Comparison of ENCODE assay signal across 1 cellular context in the genomic region with DNA sequence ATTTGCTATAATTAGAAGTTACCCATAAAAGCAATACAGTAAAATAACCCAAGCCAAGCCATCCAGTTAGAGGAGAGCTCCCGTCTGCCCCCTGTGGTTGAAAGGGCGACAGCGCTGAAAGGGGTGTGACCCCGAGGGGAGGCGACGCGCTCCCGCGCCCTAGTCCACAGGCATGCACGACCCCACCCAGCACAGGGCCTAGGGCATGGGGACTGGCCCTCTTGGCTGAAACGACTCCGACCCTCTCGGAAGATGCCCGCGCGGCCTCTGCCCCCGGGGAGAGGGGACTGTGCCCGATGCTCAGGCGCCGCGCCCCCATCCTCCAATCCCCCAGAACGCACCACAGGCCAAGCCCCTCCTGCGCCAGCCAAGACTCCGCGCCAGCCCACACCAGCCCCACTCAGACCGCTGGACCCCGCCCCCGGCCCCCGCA.
TF ChIP-seq lines count a peak whose summit lies in the region.

No MANE protein-coding gene starts in this region.

TF ChIP-seq in IMR-90, 13 proteins besides CTCF, POLR2A, EP300 and RAD21 (continued from another document):
- TF ChIP-seq, protein P1, sequence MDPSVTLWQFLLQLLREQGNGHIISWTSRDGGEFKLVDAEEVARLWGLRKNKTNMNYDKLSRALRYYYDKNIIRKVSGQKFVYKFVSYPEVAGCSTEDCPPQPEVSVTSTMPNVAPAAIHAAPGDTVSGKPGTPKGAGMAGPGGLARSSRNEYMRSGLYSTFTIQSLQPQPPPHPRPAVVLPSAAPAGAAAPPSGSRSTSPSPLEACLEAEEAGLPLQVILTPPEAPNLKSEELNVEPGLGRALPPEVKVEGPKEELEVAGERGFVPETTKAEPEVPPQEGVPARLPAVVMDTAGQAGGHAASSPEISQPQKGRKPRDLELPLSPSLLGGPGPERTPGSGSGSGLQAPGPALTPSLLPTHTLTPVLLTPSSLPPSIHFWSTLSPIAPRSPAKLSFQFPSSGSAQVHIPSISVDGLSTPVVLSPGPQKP (IDR thresholded peaks at IDR 0.05; ENCODE audit: borderline replicate concordance, low read depth, low read length) = no peak
- TF ChIP-seq CHD1 (IDR thresholded peaks at IDR 0.05; ENCODE audit: low read depth, low read length) (no peak), FOS (IDR thresholded peaks at IDR 0.05; ENCODE audit: low read depth, low read length) (no peak)
